ENCODE assay signal across 10 cellular contexts in the genomic region with DNA sequence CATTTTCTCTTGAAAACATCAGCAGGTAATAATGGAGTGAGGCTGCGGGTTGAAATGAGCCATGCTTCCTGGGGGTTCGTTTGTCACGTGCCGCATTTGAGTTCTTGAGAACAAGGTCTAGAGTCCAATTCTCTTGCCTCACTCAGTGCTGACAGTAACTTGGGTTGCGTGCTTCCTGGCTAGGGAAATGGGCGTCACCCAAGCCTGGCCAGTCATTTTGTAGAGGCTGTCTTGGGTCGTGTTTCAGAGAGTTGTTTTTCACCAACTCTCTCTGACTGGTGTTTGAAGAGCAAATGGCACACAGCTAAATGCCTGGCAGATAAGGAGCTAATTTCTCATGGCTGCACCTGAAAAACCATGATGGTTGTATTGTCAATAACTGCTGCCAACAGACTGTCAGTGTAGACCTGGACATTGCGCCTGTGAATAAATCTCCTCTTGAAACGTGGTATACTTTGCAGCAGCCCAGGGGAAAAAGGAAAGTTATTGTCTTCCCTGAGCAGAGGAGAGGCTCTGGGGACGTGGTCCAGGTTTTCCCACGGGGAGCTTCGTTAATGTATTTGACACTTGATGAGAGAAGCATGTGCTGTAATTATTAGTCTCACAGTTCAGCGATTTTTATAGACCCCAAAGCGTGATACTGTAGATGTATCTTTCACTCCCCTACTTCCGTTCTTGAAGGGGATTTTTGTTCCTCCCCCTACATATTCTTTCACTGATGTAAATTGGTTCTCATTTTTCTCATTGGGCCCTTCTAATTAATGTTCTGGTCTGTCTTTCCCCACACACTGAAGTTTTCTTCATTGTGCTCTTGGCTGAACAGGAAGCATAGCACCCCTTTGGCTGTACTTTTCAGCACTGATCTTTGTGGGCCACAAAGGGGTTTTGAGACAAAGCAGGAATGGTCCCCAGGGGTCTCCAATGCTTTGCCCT.
A peak's percentile ranks its signal among the peaks of the same experiment; 100 is the strongest.
DNase-seq lines count a peak whose midpoint lies in the region; TF ChIP-seq lines count a peak whose summit lies in the region.
"Had no signal": no experiment of that assay in that cellular context is flagged by ENCODE, and none has a peak within 500 bp of the region (broad histone marks: within the 10 kb centered on the region; RNA-seq: fewer than 3 reads in every experiment).

No MANE protein-coding gene starts in this region.

- peaks cover 6% of the 10 kb centered on the region for H3K27me3 Mint-ChIP-seq in activated CD4-positive, alpha-beta memory T cell treated with anti-CD3 and anti-CD28 coated beads for 36 hours

- no peak overlapping the region for H3K27ac Mint-ChIP-seq in activated CD4-positive, alpha-beta memory T cell treated with anti-CD3 and anti-CD28 coated beads for 36 hours
- H3K27ac Mint-ChIP-seq: naive thymus-derived CD4-positive, alpha-beta T cell had no signal

- H3K36me3 Mint-ChIP-seq in activated CD4-positive, alpha-beta memory T cell treated with anti-CD3 and anti-CD28 coated beads for 36 hours: no peaks in the 10 kb centered on the region
- H3K36me3 Mint-ChIP-seq: naive thymus-derived CD4-positive, alpha-beta T cell had no signal

- H3K4me3 Mint-ChIP-seq in activated CD4-positive, alpha-beta memory T cell treated with anti-CD3 and anti-CD28 coated beads for 36 hours: no peak overlapping the region
- H3K4me3 Mint-ChIP-seq: naive thymus-derived CD4-positive, alpha-beta T cell had no signal

- TF ChIP-seq CTCF in epithelial cell of proximal tubule (conservative IDR thresholded peaks at IDR 0.05; ENCODE audit: low read depth, low read length) (no peak), coronary artery (IDR thresholded peaks at IDR 0.05) (no peak)

- DNase-seq in DMS79 (lab: John Stamatoyannopoulos, UW) (peak; percentile 45), NCI-H146 (lab: John Stamatoyannopoulos, UW) (peak; percentile 46), epithelial cell of proximal tubule (ENCODE audit: low read depth) (peak; percentile 72), myocyte (ENCODE audit: low read depth) (peak; percentile 53), coronary artery (ENCODE audit: low spot score) (no peak), activated T-cell treated with anti-CD3 and anti-CD28 coated beads for 4 hours (no peak)
- no peak for DNase-seq in activated CD8-positive, alpha-beta memory T cell treated with anti-CD3 and anti-CD28 coated beads, Interleukin-2, amount 50 U/mL, for 48 hours
- DNase-seq in activated CD4-positive, alpha-beta memory T cell treated with anti-CD3 and anti-CD28 coated beads for 36 hours: no peak
- DNase-seq: activated effector memory CD4-positive, alpha-beta T cell treated with anti-CD3 and anti-CD28 coated beads, Interleukin-2, amount 50 U/mL, for 16 hours; naive thymus-derived CD4-positive, alpha-beta T cell had no signal

- POLR2A ChIA-PET in activated CD4-positive, alpha-beta memory T cell treated with anti-CD3 and anti-CD28 coated beads for 36 hours (lab: Charles Lee): no interaction called here

- H3K4me1 Mint-ChIP-seq in activated CD4-positive, alpha-beta memory T cell treated with anti-CD3 and anti-CD28 coated beads for 36 hours (ENCODE audit: low read depth): no peaks in the 10 kb centered on the region

- no peaks in the 10 kb centered on the region for H3K9me3 Mint-ChIP-seq in activated CD4-positive, alpha-beta memory T cell treated with anti-CD3 and anti-CD28 coated beads for 36 hours

- H3K4me3 ChIP-seq in epithelial cell of proximal tubule (ENCODE audit: low read depth, low read length): peak overlapping the region; percentile 17
- no peak overlapping the region for H3K4me3 ChIP-seq in coronary artery

- intact Hi-C loops in activated CD4-positive, alpha-beta memory T cell treated with anti-CD3 and anti-CD28 coated beads for 36 hours (cut with micrococcal nuclease): no loop called here

- no peak overlapping the region for H3K27ac ChIP-seq in coronary artery

- CTCF ChIA-PET in activated CD4-positive, alpha-beta memory T cell treated with anti-CD3 and anti-CD28 coated beads for 36 hours (lab: Charles Lee): interaction anchor here (0.6 kb wide), 1 partner anchor 191 kb away, joined by 3 read pairs; no protein-coding TSS in a partner anchor

Comparison
In these comparisons a context has a peak if more than half of its experiments do, and no peak if none do; other contexts are left out.
1. DNase-seq: peak in DMS79 (single experiment), NCI-H146 (single experiment), epithelial cell of proximal tubule (single experiment) and myocyte (single experiment); none in activated CD8-positive, alpha-beta memory T cell treated with anti-CD3 and anti-CD28 coated beads, Interleukin-2, amount 50 U/mL, for 48 hours (single experiment), coronary artery (single experiment), activated T-cell treated with anti-CD3 and anti-CD28 coated beads for 4 hours (single experiment) and activated CD4-positive, alpha-beta memory T cell treated with anti-CD3 and anti-CD28 coated beads for 36 hours (single experiment).